Comparison of ENCODE assay signal across 8 cellular contexts in the genomic region with DNA sequence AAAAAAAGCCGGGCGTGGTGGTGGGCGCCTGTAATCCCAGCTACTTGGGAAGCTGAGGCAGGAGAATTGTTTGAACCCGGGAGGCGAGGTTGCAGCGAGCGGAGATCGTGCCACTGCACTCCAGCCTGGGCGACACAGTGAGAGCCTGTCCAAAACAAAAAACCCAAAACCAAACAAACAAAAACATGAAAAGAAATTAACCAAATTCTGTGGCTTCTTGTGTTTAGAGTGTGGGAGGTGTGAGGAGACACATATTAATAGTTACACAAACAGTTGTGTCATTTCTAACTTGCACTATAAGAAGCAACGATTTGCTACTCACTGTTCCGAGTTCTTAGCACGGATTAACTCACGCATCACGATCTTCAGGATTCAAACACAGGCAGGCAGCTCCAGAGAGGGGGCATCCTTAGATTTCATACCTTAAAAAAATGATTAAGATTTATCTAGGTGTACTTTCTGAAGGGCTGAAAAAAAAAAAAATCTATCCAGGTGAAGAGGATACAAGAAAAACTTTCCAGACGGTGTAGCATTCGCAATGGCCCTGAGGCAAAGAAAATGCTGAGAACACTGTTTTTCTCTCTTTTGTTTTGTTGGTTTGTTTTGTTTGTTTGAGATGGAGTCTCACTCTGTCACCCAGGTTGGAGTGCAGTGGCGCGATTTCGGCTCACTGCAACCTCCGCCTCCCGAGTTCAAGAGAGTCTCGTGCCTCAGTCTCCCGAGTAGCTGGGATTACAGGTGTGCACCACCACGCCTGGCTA. TPM values are rescaled to one million over a fixed set of nuclear protein-coding genes. Genes with fewer than 3 reads are reported as not detected.
DNase-seq lines count a peak whose midpoint lies in the region; ATAC-seq, FAIRE-seq and TF ChIP-seq lines count a peak whose summit lies in the region.

No MANE protein-coding gene starts in this region.

- no peaks in the 10 kb centered on the region for H3K9me3 Mint-ChIP-seq in endodermal cell

- H3K27me3 Mint-ChIP-seq in endodermal cell (ENCODE audit: insufficient read depth) = no peaks in the 10 kb centered on the region

- peak overlapping the region; percentile 98 for H3K27ac Mint-ChIP-seq in endodermal cell

- H3K27me3 ChIP-seq in heart left ventricle (no peaks in the 10 kb centered on the region), NT2/D1 (ENCODE audit: insufficient read depth, insufficient read length) (no peaks in the 10 kb centered on the region), endodermal cell (ENCODE audit: control insufficient read depth, insufficient read depth, low read length, poor library complexity, severe bottlenecking) (no peaks in the 10 kb centered on the region), pancreas (no peaks in the 10 kb centered on the region)

- no peaks in the 10 kb centered on the region for H3K36me3 ChIP-seq in heart left ventricle
- H3K36me3 ChIP-seq in NT2/D1 (ENCODE audit: insufficient read depth, insufficient read length, low read length) = no peaks in the 10 kb centered on the region
- no peaks in the 10 kb centered on the region for H3K36me3 ChIP-seq in endodermal cell (ENCODE audit: control insufficient read depth, insufficient read depth, low read length)
- H3K36me3 ChIP-seq in pancreas = no peaks in the 10 kb centered on the region

- WGBS in heart left ventricle, 4 donors = 68 to 76% (median 70%) methylated on average over 22 to 24 of the region's 24 CpGs
- 76 to 95% methylated on average over 16 to 24 of the region's 24 CpGs for WGBS in endodermal cell (ENCODE audit: insufficient coverage in 1 of 2, insufficient read length in 1 of 2), 2 experiments
- WGBS in pancreas, 2 donors = 44 to 47% methylated on average over 24 of the region's 24 CpGs

- H3K9ac ChIP-seq in NT2/D1 (ENCODE audit: insufficient read length, low read depth) (peak overlapping the region; percentile 32), endodermal cell (ENCODE audit: extremely low read depth, low read length, poor library complexity, severe bottlenecking) (no peak overlapping the region)

- no peaks in the 10 kb centered on the region for H3K36me3 Mint-ChIP-seq in endodermal cell (ENCODE audit: low read depth)

- H3K4me1 ChIP-seq in heart left ventricle (peaks cover 0 to 18% (median 10%) of the 10 kb centered on the region in 12 donors), NT2/D1 (ENCODE audit: insufficient read depth, insufficient read length) (peaks cover 2% of the 10 kb centered on the region), endodermal cell (ENCODE audit: control insufficient read depth, insufficient read depth, low read length) (peaks cover 4% of the 10 kb centered on the region), pancreas (peaks cover 0 to 6% (median 3%) of the 10 kb centered on the region in 3 donors)

- FAIRE-seq in pancreas (lab: Jason Lieb, UNC) = no peak

- H3K27ac ChIP-seq in heart left ventricle = peak overlapping the region; percentile 13 to 98 (median 96)
- H3K27ac ChIP-seq in endodermal cell (ENCODE audit: low read depth, low read length) = no peak overlapping the region
- H3K27ac ChIP-seq in pancreas = peak overlapping the region; percentile 42 to 91 (median 81)

- intact Hi-C loops in heart left ventricle (cut with DNase I) = loop anchor here in 3 of 10 donors (5.0 to 10.0 kb wide), 2 partner anchors 41 to 51 kb away; a partner anchor contains a TSS
- intact Hi-C loops in Right ventricle myocardium superior (cut with DNase I) = no loop called here
- intact Hi-C loops in pancreas (cut with DNase I) = no loop called here

- no peak for ATAC-seq in heart left ventricle
- no peak for ATAC-seq in Right ventricle myocardium superior (ENCODE audit: poor library complexity)
- ATAC-seq in pancreas = peak; percentile 25 to 45 (median 27)

- H3K4me1 Mint-ChIP-seq in endodermal cell = peaks cover 12% of the 10 kb centered on the region

- H3K9me3 ChIP-seq in heart left ventricle = no peaks in the 10 kb centered on the region
- no peaks in the 10 kb centered on the region for H3K9me3 ChIP-seq in NT2/D1 (ENCODE audit: insufficient read depth, low read length)
- no peaks in the 10 kb centered on the region for H3K9me3 ChIP-seq in endodermal cell (ENCODE audit: control insufficient read depth, low read length)
- H3K9me3 ChIP-seq in pancreas = no peaks in the 10 kb centered on the region

- H3K4me3 ChIP-seq in heart left ventricle = peak overlapping the region; percentile 74 to 100 (median 97)
- peak overlapping the region; percentile 97 for H3K4me3 ChIP-seq in NT2/D1 (ENCODE audit: insufficient read length, low read depth)
- peak overlapping the region; percentile 97 for H3K4me3 ChIP-seq in endodermal cell (ENCODE audit: low read length)
- H3K4me3 ChIP-seq in pancreas = peak overlapping the region; percentile 76 to 99 (median 90)

- peak overlapping the region; percentile 93 for H3K4me3 Mint-ChIP-seq in endodermal cell

- no peak for DNase-seq in heart left ventricle
- DNase-seq in Right ventricle myocardium superior = no peak
- no peak for DNase-seq in NT2/D1 (ENCODE audit: low read depth, low spot score)
- no peak for DNase-seq in endodermal cell
- DNase-seq in pancreas = no peak
- DNase-seq in DMS 273 treated with DMSO at 0.1 percent for 48 hours (lab: John Stamatoyannopoulos, UW) = no peak
- DNase-seq in NCI-H748 treated with DMSO at 0.1 percent for 48 hours (lab: John Stamatoyannopoulos, UW) = no peak
- no peak for DNase-seq in EL

- no peak for TF ChIP-seq POLR2A in heart left ventricle (IDR thresholded peaks at IDR 0.05)

- TF ChIP-seq CTCF in heart left ventricle (IDR thresholded peaks at IDR 0.05) (no peak), endodermal cell (conservative IDR thresholded peaks at IDR 0.05) (no peak), pancreas (IDR thresholded peaks at IDR 0.05) (no peak)

RNA-seq across cellular contexts. Expression of a gene that starts 0.7 kb away (rescaled TPM):
- total RNA-seq in heart left ventricle (10 to 100 TPM; 22.0 to 44.3 (median 41.1) TPM), Right ventricle myocardium superior (34.3 TPM), endodermal cell (10 to 100 TPM; 24.0 to 41.7 TPM), pancreas (10 to 100 TPM; 16.2 to 26.0 (median 16.9) TPM)
- polyA plus RNA-seq in heart left ventricle (10 to 100 TPM; 24.3 to 27.8 TPM), pancreas (10 to 100 TPM; 18.9 to 27.0 TPM)
- 20.7 TPM for polyA plus RNA-seq in endodermal cell (2013, experiment 1 of 2)
- 20.7 TPM for polyA plus RNA-seq in endodermal cell (2013, experiment 2 of 2)

RNA-seq across cellular contexts. Expression of a gene that starts 25.4 kb away (rescaled TPM):
- total RNA-seq in heart left ventricle = 10 to 100 TPM in 2 of 9 donors, 1 to 10 TPM in 7; 6.2 to 13.8 (median 8.9) TPM
- polyA plus RNA-seq in heart left ventricle = 10 to 100 TPM; 14.8 to 20.8 TPM
- 5.3 TPM for total RNA-seq in Right ventricle myocardium superior
- total RNA-seq in endodermal cell = 10 to 100 TPM; 60.4 to 66.0 TPM
- polyA plus RNA-seq in endodermal cell (2013, experiment 1 of 2) = 36.2 TPM
- 32.4 TPM for polyA plus RNA-seq in endodermal cell (2013, experiment 2 of 2)
- 10 to 100 TPM in 5 of 6 donors, 1 to 10 TPM in 1; 5.6 to 15.2 (median 11.4) TPM for total RNA-seq in pancreas
- 10 to 100 TPM; 20.1 to 34.6 TPM for polyA plus RNA-seq in pancreas

RNA-seq across cellular contexts. Expression of a gene that starts 35.0 kb away (rescaled TPM):
- 10 to 100 TPM; 23.5 to 53.6 (median 29.5) TPM for total RNA-seq in heart left ventricle
- polyA plus RNA-seq in heart left ventricle = 10 to 100 TPM; 22.2 to 63.3 TPM
- 26.8 TPM for total RNA-seq in Right ventricle myocardium superior
- total RNA-seq in endodermal cell = 100 to 1,000 TPM; 103 to 107 TPM
- polyA plus RNA-seq in endodermal cell (2013, experiment 1 of 2) = 60.2 TPM
- polyA plus RNA-seq in endodermal cell (2013, experiment 2 of 2) = 61.5 TPM
- 10 to 100 TPM; 13.6 to 31.3 (median 21.6) TPM for total RNA-seq in pancreas
- polyA plus RNA-seq in pancreas = 10 to 100 TPM; 37.0 to 45.4 TPM

RNA-seq across cellular contexts. Expression of a gene that starts 42.1 kb away (rescaled TPM):
- total RNA-seq in heart left ventricle = 10 to 100 TPM; 12.8 to 54.2 (median 16.1) TPM
- polyA plus RNA-seq in heart left ventricle = 10 to 100 TPM; 10.6 to 16.4 TPM
- 12.3 TPM for total RNA-seq in Right ventricle myocardium superior
- total RNA-seq in endodermal cell = 10 to 100 TPM in 1 of 2 donors, 1 to 10 TPM in 1; 9.7 to 14.0 TPM
- 4.7 TPM for polyA plus RNA-seq in endodermal cell (2013, experiment 1 of 2)
- 4.4 TPM for polyA plus RNA-seq in endodermal cell (2013, experiment 2 of 2)
- total RNA-seq in pancreas = 10 to 100 TPM in 3 of 6 donors, 1 to 10 TPM in 3; 8.3 to 23.4 (median 13.3) TPM
- polyA plus RNA-seq in pancreas = 10 to 100 TPM; 14.0 to 27.8 TPM

RNA-seq across cellular contexts. Expression of a gene that starts 47.7 kb away (rescaled TPM):
- total RNA-seq in heart left ventricle = 10 to 100 TPM; 34.8 to 59.2 (median 46.2) TPM
- 10 to 100 TPM; 31.8 to 86.4 TPM for polyA plus RNA-seq in heart left ventricle
- total RNA-seq in Right ventricle myocardium superior = 43.8 TPM
- total RNA-seq in endodermal cell = 10 to 100 TPM; 62.5 to 71.3 TPM
- 47.3 TPM for polyA plus RNA-seq in endodermal cell (2013, experiment 1 of 2)
- polyA plus RNA-seq in endodermal cell (2013, experiment 2 of 2) = 42.7 TPM
- total RNA-seq in pancreas = 10 to 100 TPM; 17.3 to 20.6 (median 18.9) TPM
- 10 to 100 TPM; 20.6 to 36.8 TPM for polyA plus RNA-seq in pancreas

Comparison
In these comparisons a context has a peak if more than half of its experiments do, and no peak if none do; other contexts are left out.
1. ATAC-seq: peak in pancreas (4 of 4); none in heart left ventricle (0 of 4) and Right ventricle myocardium superior (single experiment).
2. Peak in every context shown above with its lines, with median percentiles within 50 percentile points of each other: H3K4me3 ChIP-seq.